Comparison of ENCODE assay signal across 23 cellular contexts in genomic region chr2:199092419-199092818, GRCh38.
"Had no signal": no experiment of that assay in that cellular context is flagged by ENCODE, and none has a peak within 500 bp of the region (broad histone marks: within the 10 kb centered on the region; RNA-seq: fewer than 3 reads in every experiment).

No MANE protein-coding gene starts in this region.

- H3K27me3 ChIP-seq: MG63 had no signal

- H3K36me3 Mint-ChIP-seq: activated CD8-positive, alpha-beta memory T cell treated with anti-CD3 and anti-CD28 coated beads, Interleukin-2, amount 10 ng/mL, durations not matched to agents 7 days and 5 days; activated naive CD8-positive, alpha-beta T cell treated with anti-CD3 and anti-CD28 coated beads for 36 hours had no signal

- ATAC-seq: activated CD8-positive, alpha-beta memory T cell treated with anti-CD3 and anti-CD28 coated beads, Interleukin-2, amount 10 ng/mL, durations not matched to agents 7 days and 5 days; T-helper 17 cell had no signal

- H3K27ac Mint-ChIP-seq: activated B cell treated with CpG ODN at 0.5 μM for 24 hours; activated CD4-positive, alpha-beta T cell treated with anti-CD3 and anti-CD28 coated beads, Interleukin-2, amount 10 ng/mL, durations not matched to agents 24 days and 14 days; activated CD8-positive, alpha-beta memory T cell treated with anti-CD3 and anti-CD28 coated beads, Interleukin-2, amount 10 ng/mL, durations not matched to agents 7 days and 5 days; activated naive CD4-positive, alpha-beta T cell treated with anti-CD3 and anti-CD28 coated beads for 36 hours; activated naive CD8-positive, alpha-beta T cell treated with anti-CD3 and anti-CD28 coated beads for 36 hours; activated T-cell treated with anti-CD3 and anti-CD28 coated beads, Interleukin-2, amount 50 U/mL, for 24 hours; T-helper 17 cell had no signal

- H3K27me3 Mint-ChIP-seq: activated B cell treated with CpG ODN at 0.5 μM for 24 hours; activated CD4-positive, alpha-beta T cell treated with anti-CD3 and anti-CD28 coated beads, Interleukin-2, amount 10 ng/mL, durations not matched to agents 24 days and 14 days; activated CD8-positive, alpha-beta memory T cell treated with anti-CD3 and anti-CD28 coated beads, Interleukin-2, amount 10 ng/mL, durations not matched to agents 7 days and 5 days; activated naive CD8-positive, alpha-beta T cell treated with anti-CD3 and anti-CD28 coated beads for 36 hours; activated T-cell treated with anti-CD3 and anti-CD28 coated beads, Interleukin-2, amount 50 U/mL, for 24 hours; T-helper 17 cell had no signal

- H3K36me3 ChIP-seq: MG63 had no signal

- DNase-seq: activated B cell treated with CpG ODN at 0.5 μM for 24 hours; activated CD4-positive, alpha-beta T cell treated with anti-CD3 and anti-CD28 coated beads for 1 hour; activated CD4-positive, alpha-beta T cell treated with anti-CD3 and anti-CD28 coated beads, Interleukin-2, amount 10 ng/mL, durations not matched to agents 24 days and 14 days; activated CD4-positive, alpha-beta T cell treated with anti-CD3 and anti-CD28 coated beads, Interleukin-2, amount 50 U/mL, for 48 hours; activated CD8-positive, alpha-beta memory T cell treated with anti-CD3 and anti-CD28 coated beads, Interleukin-2, amount 10 ng/mL, durations not matched to agents 7 days and 5 days; activated effector memory CD4-positive, alpha-beta T cell treated with anti-CD3 and anti-CD28 coated beads, Interleukin-2, amount 50 U/mL, for 16 hours; activated naive CD4-positive, alpha-beta T cell treated with anti-CD3 and anti-CD28 coated beads for 36 hours; activated naive CD8-positive, alpha-beta T cell treated with anti-CD3 and anti-CD28 coated beads for 36 hours; activated T-cell treated with anti-CD3 and anti-CD28 coated beads, Interleukin-2, amount 50 U/mL, for 24 hours; anterior cingulate cortex; MG63; MV-4-11; NCI-H1105; NCI-H1436; NCI-H1694 treated with DMSO at 0.1 percent for 48 hours; NCI-H2029 treated with DMSO at 0.1 percent for 48 hours; NCI-H2227 treated with DMSO at 0.1 percent for 48 hours; NCI-H526 treated with DMSO at 0.1 percent for 48 hours; NCI-H82; RPMI8226; SHP77 treated with DMSO at 0.1 percent for 48 hours; T-helper 17 cell; T-helper 9 cell had no signal

- H3K4me1 Mint-ChIP-seq: activated B cell treated with CpG ODN at 0.5 μM for 24 hours; activated CD4-positive, alpha-beta T cell treated with anti-CD3 and anti-CD28 coated beads, Interleukin-2, amount 10 ng/mL, durations not matched to agents 24 days and 14 days; activated CD8-positive, alpha-beta memory T cell treated with anti-CD3 and anti-CD28 coated beads, Interleukin-2, amount 10 ng/mL, durations not matched to agents 7 days and 5 days; activated naive CD8-positive, alpha-beta T cell treated with anti-CD3 and anti-CD28 coated beads for 36 hours; T-helper 17 cell had no signal

- H3K4me3 ChIP-seq: MG63 had no signal

- H3K9me3 Mint-ChIP-seq: activated B cell treated with CpG ODN at 0.5 μM for 24 hours; activated CD4-positive, alpha-beta T cell treated with anti-CD3 and anti-CD28 coated beads, Interleukin-2, amount 10 ng/mL, durations not matched to agents 24 days and 14 days; activated naive CD4-positive, alpha-beta T cell treated with anti-CD3 and anti-CD28 coated beads for 36 hours; activated naive CD8-positive, alpha-beta T cell treated with anti-CD3 and anti-CD28 coated beads for 36 hours; activated T-cell treated with anti-CD3 and anti-CD28 coated beads, Interleukin-2, amount 50 U/mL, for 24 hours had no signal

- H3K4me3 Mint-ChIP-seq: activated B cell treated with CpG ODN at 0.5 μM for 24 hours; activated CD4-positive, alpha-beta T cell treated with anti-CD3 and anti-CD28 coated beads, Interleukin-2, amount 10 ng/mL, durations not matched to agents 24 days and 14 days; activated CD8-positive, alpha-beta memory T cell treated with anti-CD3 and anti-CD28 coated beads, Interleukin-2, amount 10 ng/mL, durations not matched to agents 7 days and 5 days; activated naive CD4-positive, alpha-beta T cell treated with anti-CD3 and anti-CD28 coated beads for 36 hours; activated naive CD8-positive, alpha-beta T cell treated with anti-CD3 and anti-CD28 coated beads for 36 hours; activated T-cell treated with anti-CD3 and anti-CD28 coated beads, Interleukin-2, amount 50 U/mL, for 24 hours; T-helper 17 cell had no signal

- H3K9me3 ChIP-seq: MG63 had no signal
